ENCODE assay signal across 9 cellular contexts in the genomic region with DNA sequence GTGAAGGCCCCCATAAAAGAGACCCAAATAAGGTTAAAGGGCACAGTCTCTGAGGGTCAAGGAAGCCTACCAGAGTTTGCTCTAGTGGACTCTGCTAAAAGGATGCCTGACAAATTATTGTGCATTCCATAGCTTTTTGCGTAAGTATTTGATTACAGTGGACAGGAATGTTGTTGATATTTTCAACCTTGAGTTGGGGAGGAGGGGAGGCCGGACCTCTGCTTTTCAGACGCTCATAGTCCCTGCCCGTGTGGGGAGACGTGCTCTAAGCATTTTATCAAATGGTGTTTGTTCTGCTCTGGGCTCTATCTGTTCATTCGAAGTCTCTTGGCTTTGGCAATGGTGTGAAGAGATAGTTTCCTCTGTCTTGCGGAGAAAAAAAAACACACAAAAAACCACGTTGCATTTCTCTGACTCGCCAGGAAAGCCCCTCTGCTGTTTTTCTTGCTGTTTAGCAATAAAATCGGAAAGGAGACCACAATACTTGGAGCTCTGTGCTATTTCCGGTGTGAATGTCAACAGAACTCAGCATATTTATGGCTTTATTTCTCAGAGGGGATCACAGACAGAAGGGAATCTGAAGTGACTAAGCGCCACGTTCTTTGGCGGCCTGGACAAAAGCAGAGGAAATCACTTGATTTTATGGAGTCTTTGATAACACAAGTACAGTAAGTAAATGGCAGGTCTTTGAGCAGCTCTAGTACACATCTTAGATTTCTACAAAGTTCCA.
DNase-seq lines count a peak whose midpoint lies in the region; ATAC-seq and TF ChIP-seq lines count a peak whose summit lies in the region.
"Had no signal": no experiment of that assay in that cellular context is flagged by ENCODE, and none has a peak within 500 bp of the region (broad histone marks: within the 10 kb centered on the region; RNA-seq: fewer than 3 reads in every experiment).

No MANE protein-coding gene starts in this region.

- H3K9ac ChIP-seq in PC-3 (ENCODE audit: low read length) (no peak overlapping the region), neural progenitor cell (no peak overlapping the region)

- CTCF ChIA-PET in PC-3 (lab: Charles Lee), result no interaction called here

- H3K27ac Mint-ChIP-seq in neural progenitor cell, result peak overlapping the region; percentile 6

- peaks cover 14% of the 10 kb centered on the region for H3K4me1 Mint-ChIP-seq in neural progenitor cell

- H3K9me3 ChIP-seq in PC-3 (ENCODE audit: low read length) (no peaks in the 10 kb centered on the region), ectodermal cell (ENCODE audit: control insufficient read depth, low read length) (no peaks in the 10 kb centered on the region), neural progenitor cell (ENCODE audit: low read depth) (no peaks in the 10 kb centered on the region), right atrium auricular region (no peaks in the 10 kb centered on the region)

- H3K27ac ChIP-seq in PC-3 (ENCODE audit: low read length) (no peak overlapping the region), ectodermal cell (ENCODE audit: insufficient read depth, low read depth, low read length, poor library complexity, severe bottlenecking) (peak overlapping the region; percentile 16), neural progenitor cell (no peak overlapping the region), right atrium auricular region (no peak overlapping the region)

- H3K27me3 ChIP-seq in PC-3 (ENCODE audit: low read length) (no peaks in the 10 kb centered on the region), ectodermal cell (ENCODE audit: control insufficient read depth, insufficient read depth, low read length, poor library complexity, severe bottlenecking) (no peaks in the 10 kb centered on the region), neural progenitor cell (no peaks in the 10 kb centered on the region), right atrium auricular region (no peaks in the 10 kb centered on the region)

- H3K4me3 Mint-ChIP-seq in neural progenitor cell, result no peak overlapping the region

- peaks cover 4% of the 10 kb centered on the region for H3K27me3 Mint-ChIP-seq in neural progenitor cell (ENCODE audit: insufficient read depth, low read depth)

- intact Hi-C loops in PC-3 (cut with micrococcal nuclease) (no loop called here), Right ventricle myocardium superior (cut with DNase I) (no loop called here)

- no peaks in the 10 kb centered on the region for H3K4me1 ChIP-seq in PC-3 (ENCODE audit: insufficient read depth, low read length)
- peaks cover 5% of the 10 kb centered on the region for H3K4me1 ChIP-seq in ectodermal cell (ENCODE audit: control insufficient read depth, insufficient read depth, low read length)
- no peaks in the 10 kb centered on the region for H3K4me1 ChIP-seq in neural progenitor cell
- H3K4me1 ChIP-seq in right atrium auricular region, result no peaks in the 10 kb centered on the region

- H3K9me2 ChIP-seq in PC-3 (replicated peaks; ENCODE audit: low read length), result no peaks in the 10 kb centered on the region

- H3K4me3 ChIP-seq in PC-3 (ENCODE audit: low read length) (no peak overlapping the region), ectodermal cell (ENCODE audit: insufficient read depth, low read depth, low read length) (no peak overlapping the region), neural progenitor cell (no peak overlapping the region), right atrium auricular region (no peak overlapping the region)

- DNase-seq in Daoy (ENCODE audit: low read depth) (peak; percentile 71), PC-3 (peak; percentile 37), neural progenitor cell (ENCODE audit: low spot score) (no peak), Right ventricle myocardium superior (no peak), NCI-H82 (lab: John Stamatoyannopoulos, UW) (no peak), right atrium auricular region (ENCODE audit: low spot score) (no peak)
- DNase-seq: stimulated activated CD4-positive, alpha-beta T cell treated with anti-CD3 and anti-CD28 coated beads, Interleukin-4, amount 100 ng/mL, for 1 hour had no signal

- POLR2A ChIA-PET in PC-3 (lab: Charles Lee; ENCODE audit: unreplicated experiment), result no interaction called here

- WGBS in ectodermal cell, 2 experiments, result 85 to 86% methylated on average over 14 of the region's 14 CpGs

- H2AFZ ChIP-seq in PC-3 (ENCODE audit: low read length) (0 out of 2 replicates have a peak overlapping the region, but pooled peaks have one; percentile 8), neural progenitor cell (replicated peaks) (peak overlapping the region; percentile 9)

- H3K4me2 ChIP-seq in PC-3 (ENCODE audit: low read length), result no peak overlapping the region
- no peak overlapping the region for H3K4me2 ChIP-seq in neural progenitor cell

- no peaks in the 10 kb centered on the region for H4K20me1 ChIP-seq in PC-3 (ENCODE audit: low read length)
- H4K20me1 ChIP-seq in neural progenitor cell (ENCODE audit: low read depth), result no peaks in the 10 kb centered on the region

- no peak for TF ChIP-seq CTCF in PC-3 (conservative IDR thresholded peaks at IDR 0.05; ENCODE audit: low read depth, low read length)
- TF ChIP-seq CTCF in neural progenitor cell (IDR thresholded peaks at IDR 0.05), result no peak
- TF ChIP-seq CTCF in right atrium auricular region (IDR thresholded peaks at IDR 0.05), result no peak

- H3K36me3 ChIP-seq in PC-3 (ENCODE audit: low read depth, low read length), result no peaks in the 10 kb centered on the region
- H3K36me3 ChIP-seq in ectodermal cell (ENCODE audit: control insufficient read depth, insufficient read depth, low read length), result no peaks in the 10 kb centered on the region
- no peaks in the 10 kb centered on the region for H3K36me3 ChIP-seq in neural progenitor cell
- no peaks in the 10 kb centered on the region for H3K36me3 ChIP-seq in right atrium auricular region

- BruUV-seq in PC-3 (replicated peaks; lab: Mats Ljungman, UMichigan), result no TSS peak

- H3K36me3 Mint-ChIP-seq in neural progenitor cell, result no peaks in the 10 kb centered on the region

- no peaks in the 10 kb centered on the region for H3F3A ChIP-seq in PC-3 (ENCODE audit: low read length, unreplicated experiment)
- H3F3A ChIP-seq in neural progenitor cell (ENCODE audit: low read depth), result no peaks in the 10 kb centered on the region

- no peaks in the 10 kb centered on the region for H3K9me3 Mint-ChIP-seq in neural progenitor cell

- no peaks in the 10 kb centered on the region for H3K79me2 ChIP-seq in PC-3 (ENCODE audit: low read length)
- H3K79me2 ChIP-seq in neural progenitor cell (ENCODE audit: low read depth), result no peaks in the 10 kb centered on the region

- ATAC-seq in PC-3 (no peak; the same call in 1 of the 2 replicates), Right ventricle myocardium superior (ENCODE audit: poor library complexity) (no peak), HG02678 (IDR thresholded peaks at IDR 0.05; ENCODE audit: unreplicated experiment) (no peak)

Comparison
In these comparisons a context has a peak if more than half of its experiments do, and no peak if none do; other contexts are left out.
1. DNase-seq: peak in Daoy (single experiment) and PC-3 (single experiment); none in neural progenitor cell (single experiment), Right ventricle myocardium superior (single experiment), NCI-H82 (single experiment) and right atrium auricular region (single experiment).